Comparison of ENCODE assay signal across 2 cellular contexts in genomic region chr1:210587547-210587946, GRCh38.
TF ChIP-seq lines count a peak whose summit lies in the region.

No MANE protein-coding gene starts in this region.

TF ChIP-seq in A549, 52 proteins besides CTCF, POLR2A, EP300 and RAD21 (continued from another document):
- TF ChIP-seq REST (IDR thresholded peaks at IDR 0.05) (no peak), EHMT2 (IDR thresholded peaks at IDR 0.05; ENCODE audit: low read depth) (no peak), CBX2 (IDR thresholded peaks at IDR 0.05; ENCODE audit: borderline replicate concordance, low read depth) (no peak), MAZ (IDR thresholded peaks at IDR 0.05; ENCODE audit: borderline replicate concordance, low read depth, low read length) (no peak), HMGXB4 (CRISPR knock-in tag; IDR thresholded peaks at IDR 0.05; ENCODE audit: borderline replicate concordance) (no peak), TFCP2L1 (CRISPR knock-in tag; IDR thresholded peaks at IDR 0.05) (no peak), GATA3 (IDR thresholded peaks at IDR 0.05; ENCODE audit: borderline replicate concordance) (no peak), CHD4 (IDR thresholded peaks at IDR 0.05; ENCODE audit: borderline replicate concordance) (no peak)

TF ChIP-seq in K562, 482 proteins besides CTCF, POLR2A, EP300 and RAD21 (continued from another document):
- no peak for TF ChIP-seq UBTF (IDR thresholded peaks at IDR 0.05; ENCODE audit: borderline replicate concordance in 1 of 2, low read depth in 2 of 2, low read length in 2 of 2)
- no peak for TF ChIP-seq AFF4 (CRISPR knock-in tag; IDR thresholded peaks at IDR 0.05)
- no peak for TF ChIP-seq ASH1L (IDR thresholded peaks at IDR 0.05; ENCODE audit: borderline replicate concordance, low read depth, partially characterized antibody)
- TF ChIP-seq ZNF263 (CRISPR knock-in tag; IDR thresholded peaks at IDR 0.05; ENCODE audit: borderline replicate concordance) = no peak
- no peak for TF ChIP-seq KDM5B (IDR thresholded peaks at IDR 0.05; ENCODE audit: insufficient replicate concordance, low read depth, low read length)
- TF ChIP-seq KDM1A (IDR thresholded peaks at IDR 0.05) = no peak
